Comparison of ENCODE assay signal across 21 cellular contexts in genomic region chr11:108193725-108194124, GRCh38. TPM values are rescaled to one million over a fixed set of nuclear protein-coding genes. Genes with fewer than 3 reads are reported as not detected.
A peak's percentile ranks its signal among the peaks of the same experiment; 100 is the strongest.
DNase-seq lines count a peak whose midpoint lies in the region; ATAC-seq, FAIRE-seq and TF ChIP-seq lines count a peak whose summit lies in the region.
"Had no signal": no experiment of that assay in that cellular context is flagged by ENCODE, and none has a peak within 500 bp of the region (broad histone marks: within the 10 kb centered on the region; RNA-seq: fewer than 3 reads in every experiment).

No MANE protein-coding gene starts in this region.

- H4K20me1 ChIP-seq in HepG2 (ENCODE audit: insufficient read depth, low read length) (no peaks in the 10 kb centered on the region), GM23338 (replicated peaks; ENCODE audit: insufficient read depth) (peaks cover 9% of the 10 kb centered on the region; the same call in 1 of the 2 replicates), neural progenitor cell (ENCODE audit: low read depth) (peaks cover 7% of the 10 kb centered on the region)

- TF ChIP-seq POLR2A in HepG2 (IDR thresholded peaks at IDR 0.05; ENCODE audit: insufficient read depth in 1 of 2, low read depth in 2 of 2, low read length in 2 of 2) (no peak), right lobe of liver (IDR thresholded peaks at IDR 0.05) (no peak)

- peaks cover 7 to 50% of the 10 kb centered on the region in 2 experiments for H3K36me3 ChIP-seq in HepG2 (replicated peaks in 1 of 2; ENCODE audit: control insufficient read depth in 1 of 2, insufficient read depth in 2 of 2, low read length in 2 of 2)
- peaks cover 0 to 27% (median 8%) of the 10 kb centered on the region in 4 donors for H3K36me3 ChIP-seq in right lobe of liver
- peaks cover 12% of the 10 kb centered on the region for H3K36me3 ChIP-seq in GM23338 (ENCODE audit: insufficient read depth)
- H3K36me3 ChIP-seq in naive thymus-derived CD4-positive, alpha-beta T cell (ENCODE audit: control insufficient read depth in 2 of 3, insufficient read depth in 3 of 3, low read length in 3 of 3), result peaks cover 14 to 73% (median 48%) of the 10 kb centered on the region in 3 experiments
- peaks cover 25% of the 10 kb centered on the region for H3K36me3 ChIP-seq in neural progenitor cell

- ATAC-seq in HepG2 (no peak), right lobe of liver (no peak), GM23338 (no peak), GM21390 (IDR thresholded peaks at IDR 0.05; ENCODE audit: unreplicated experiment) (no peak)
- ATAC-seq in naive thymus-derived CD4-positive, alpha-beta T cell, result no peak
- ATAC-seq: CD8-positive, alpha-beta T cell; GM12878; HCT116 had no signal

- H3K4me1 Mint-ChIP-seq in GM23338 (no peaks in the 10 kb centered on the region), neural progenitor cell (no peaks in the 10 kb centered on the region)
- H3K4me1 Mint-ChIP-seq in naive thymus-derived CD4-positive, alpha-beta T cell, result peaks cover 4 to 43% (median 30%) of the 10 kb centered on the region in 7 donors

- H3K4me3 ChIP-seq in HepG2 (replicated peaks in 1 of 3; ENCODE audit: insufficient read depth in 1 of 3, low read depth in 2 of 3, low read length in 3 of 3) (no peak overlapping the region), right lobe of liver (no peak overlapping the region), GM23338 (no peak overlapping the region), neural progenitor cell (no peak overlapping the region)
- no peak overlapping the region for H3K4me3 ChIP-seq in naive thymus-derived CD4-positive, alpha-beta T cell (ENCODE audit: low read length)
- H3K4me3 ChIP-seq: GM12878 had no signal

- H3K4me1 ChIP-seq in HepG2 (ENCODE audit: insufficient read depth, low read length) (peaks cover 11% of the 10 kb centered on the region), right lobe of liver (peaks cover 0 to 9% (median 3%) of the 10 kb centered on the region in 4 donors), GM23338 (ENCODE audit: insufficient read depth) (no peaks in the 10 kb centered on the region), neural progenitor cell (no peaks in the 10 kb centered on the region)
- peaks cover 0 to 15% of the 10 kb centered on the region in 2 donors for H3K4me1 ChIP-seq in naive thymus-derived CD4-positive, alpha-beta T cell (ENCODE audit: control insufficient read depth in 2 of 2, insufficient read depth in 2 of 2, low read length in 2 of 2)

- intact Hi-C loops in HepG2 (cut with micrococcal nuclease; ENCODE audit: unreplicated experiment), result no loop called here
- intact Hi-C loops in right lobe of liver (cut with DNase I), result no loop called here
- intact Hi-C loops in naive thymus-derived CD4-positive, alpha-beta T cell (cut with micrococcal nuclease), result no loop called here

- H3K27ac ChIP-seq in HepG2 (ENCODE audit: extremely low read length, insufficient read depth, low read length) (no peak overlapping the region), right lobe of liver (no peak overlapping the region), GM23338 (ENCODE audit: low read depth) (peak overlapping the region; percentile 45; the same call in 1 of the 2 replicates), neural progenitor cell (no peak overlapping the region)
- H3K27ac ChIP-seq in naive thymus-derived CD4-positive, alpha-beta T cell (ENCODE audit: low read depth, low read length), result no peak overlapping the region
- H3K27ac ChIP-seq: C4-2B, HL-60 had no signal

- H3K27me3 ChIP-seq in HepG2 (ENCODE audit: control insufficient read depth in 1 of 2, insufficient read depth in 2 of 2, low read length in 2 of 2), result no peaks in the 10 kb centered on the region
- no peaks in the 10 kb centered on the region for H3K27me3 ChIP-seq in right lobe of liver
- H3K27me3 ChIP-seq in GM23338 (ENCODE audit: insufficient read depth), result no peaks in the 10 kb centered on the region
- no peaks in the 10 kb centered on the region for H3K27me3 ChIP-seq in naive thymus-derived CD4-positive, alpha-beta T cell (ENCODE audit: control insufficient read depth in 2 of 2, insufficient read depth in 2 of 2, low read length in 2 of 2)
- no peaks in the 10 kb centered on the region for H3K27me3 ChIP-seq in neural progenitor cell

- TF ChIP-seq CTCF in HepG2 (CRISPR knock-in tag; IDR thresholded peaks at IDR 0.05), result no peak
- no peak for TF ChIP-seq CTCF in right lobe of liver (IDR thresholded peaks at IDR 0.05)
- TF ChIP-seq CTCF in GM23338 (conservative IDR thresholded peaks at IDR 0.05; ENCODE audit: low read depth in 2 of 2), result no peak
- TF ChIP-seq CTCF in neural progenitor cell (IDR thresholded peaks at IDR 0.05), result no peak

- H3K4me2 ChIP-seq in HepG2 (ENCODE audit: low read depth, low read length) (no peak overlapping the region), GM23338 (no peak overlapping the region), neural progenitor cell (no peak overlapping the region)

- H3K27me3 Mint-ChIP-seq in GM23338 (ENCODE audit: insufficient read depth, low read depth, poor library complexity) (no peaks in the 10 kb centered on the region), neural progenitor cell (ENCODE audit: insufficient read depth, low read depth) (no peaks in the 10 kb centered on the region)
- H3K27me3 Mint-ChIP-seq in naive thymus-derived CD4-positive, alpha-beta T cell, result no peaks in the 10 kb centered on the region
- H3K27me3 Mint-ChIP-seq: IgD-negative memory B cell had no signal

- in situ Hi-C loops in HepG2 (cut with HindIII; ENCODE audit: extremely low pct_ligation_motif_present, low pct_unique_long_range_greater_than_20kb), result no loop called here

- H3K79me2 ChIP-seq in HepG2 (ENCODE audit: insufficient read depth, low read length) (no peaks in the 10 kb centered on the region), GM23338 (replicated peaks; ENCODE audit: insufficient read depth) (peaks cover 19% of the 10 kb centered on the region), neural progenitor cell (ENCODE audit: low read depth) (peaks cover 28% of the 10 kb centered on the region)

- no peak for TF ChIP-seq RAD21 in HepG2 (CRISPR knock-in tag; IDR thresholded peaks at IDR 0.05)

- BruUV-seq in HepG2 (replicated peaks; lab: Mats Ljungman, UMichigan), result no TSS peak

- H3K9me3 ChIP-seq in HepG2 (ENCODE audit: low read length), result no peaks in the 10 kb centered on the region
- no peaks in the 10 kb centered on the region for H3K9me3 ChIP-seq in right lobe of liver
- no peaks in the 10 kb centered on the region for H3K9me3 ChIP-seq in naive thymus-derived CD4-positive, alpha-beta T cell (ENCODE audit: control insufficient read depth in 2 of 3, low read length in 3 of 3)
- no peaks in the 10 kb centered on the region for H3K9me3 ChIP-seq in neural progenitor cell (ENCODE audit: low read depth)

- no peak for DNase-seq in HepG2 (ENCODE audit: low spot score)
- no peak for DNase-seq in right lobe of liver
- DNase-seq in GM23338 (ENCODE audit: low spot score), result no peak
- no peak for DNase-seq in naive thymus-derived CD4-positive, alpha-beta T cell
- DNase-seq in neural progenitor cell (ENCODE audit: low spot score), result no peak
- DNase-seq: AML-193; Calu3; CD8-positive, alpha-beta T cell; DMS79 treated with DMSO at 0.1 percent for 48 hours; GOT3; H7; HFFc6; KG1 had no signal

- no peak for FAIRE-seq in HepG2 (lab: Jason Lieb, UNC)
- FAIRE-seq: A204.1, GM12878, GM18507 had no signal

- H3K9me3 Mint-ChIP-seq in GM23338 (no peaks in the 10 kb centered on the region), neural progenitor cell (no peaks in the 10 kb centered on the region)
- no peaks in the 10 kb centered on the region for H3K9me3 Mint-ChIP-seq in naive thymus-derived CD4-positive, alpha-beta T cell
- H3K9me3 Mint-ChIP-seq: CD8-positive, alpha-beta T cell; HFFc6; IgD-negative memory B cell had no signal

- TF ChIP-seq EP300 in HepG2 (IDR thresholded peaks at IDR 0.05; ENCODE audit: low read depth in 2 of 2, low read length in 2 of 2) (no peak), HepG2 (CRISPR knock-in tag; IDR thresholded peaks at IDR 0.05; ENCODE audit: borderline replicate concordance) (no peak)

- no peak overlapping the region for H3K4me3 Mint-ChIP-seq in GM23338
- H3K4me3 Mint-ChIP-seq in naive thymus-derived CD4-positive, alpha-beta T cell, result no peak overlapping the region
- no peak overlapping the region for H3K4me3 Mint-ChIP-seq in neural progenitor cell
- H3K4me3 Mint-ChIP-seq: CD8-positive, alpha-beta T cell; HFFc6; IgD-negative memory B cell had no signal

- H3K36me3 Mint-ChIP-seq in GM23338 (ENCODE audit: low read depth) (peaks cover 56% of the 10 kb centered on the region), neural progenitor cell (peaks cover 19% of the 10 kb centered on the region)
- H3K36me3 Mint-ChIP-seq in naive thymus-derived CD4-positive, alpha-beta T cell, result peaks cover 2 to 37% (median 20%) of the 10 kb centered on the region in 5 donors

- CTCF ChIA-PET in HepG2 (lab: Yijun Ruan, JAX; ENCODE audit: low intra/inter-chr PET ratio, low total read pairs), result no interaction called here
- CTCF ChIA-PET in naive thymus-derived CD4-positive, alpha-beta T cell (lab: Charles Lee), result interaction anchor here (0.6 kb wide), 1 partner anchor 144 kb away, joined by 4 read pairs; no protein-coding TSS in a partner anchor

- H2AFZ ChIP-seq in HepG2 (ENCODE audit: low read length), result no peak overlapping the region
- no peak overlapping the region for H2AFZ ChIP-seq in GM23338
- H2AFZ ChIP-seq in neural progenitor cell (replicated peaks), result no peak overlapping the region

- POLR2A ChIA-PET in HepG2 (lab: Yijun Ruan, JAX), result no interaction called here
- POLR2A ChIA-PET in naive thymus-derived CD4-positive, alpha-beta T cell (lab: Charles Lee), result interaction anchor here (0.6 kb wide), 1 partner anchor 136 kb away, joined by 3 read pairs; no protein-coding TSS in a partner anchor

- no peak overlapping the region for H3K9ac ChIP-seq in HepG2 (ENCODE audit: insufficient read depth, low read depth, low read length)
- no peak overlapping the region for H3K9ac ChIP-seq in neural progenitor cell

- H3F3A ChIP-seq in GM23338 (replicated peaks; ENCODE audit: low read depth) (no peaks in the 10 kb centered on the region), neural progenitor cell (ENCODE audit: low read depth) (no peaks in the 10 kb centered on the region)

- H3K9me2 ChIP-seq in GM23338 (ENCODE audit: insufficient read depth), result no peaks in the 10 kb centered on the region

- no peak overlapping the region for H3K27ac Mint-ChIP-seq in GM23338
- H3K27ac Mint-ChIP-seq in naive thymus-derived CD4-positive, alpha-beta T cell, result peak overlapping the region in 6 of 9 donors; percentile 18 to 84 (median 34)
- H3K27ac Mint-ChIP-seq in neural progenitor cell, result no peak overlapping the region
- H3K27ac Mint-ChIP-seq: CD8-positive, alpha-beta T cell; HFFc6; IgD-negative memory B cell had no signal

RNA-seq across cellular contexts. Expression of gene NPAT, which starts 28.7 kb away (rescaled TPM):
- total RNA-seq in HepG2 (2016; rRNA removed; fragmentation: Illumina TruSeq; extraction: Trizol) (11.2 and 16.8 TPM in 2 replicates), right lobe of liver (1 to 10 TPM; 4.8 to 7.8 (median 5.9) TPM), neural progenitor cell (ENCODE audit: low replicate concordance) (20.8 and 39.2 TPM in 2 replicates)
- total RNA-seq in HepG2 (2016; cell fraction: cytosol; rRNA removed; fragmentation: Illumina TruSeq; extraction: Trizol; ENCODE audit: low read depth), result 3.0 and 3.6 TPM in 2 replicates
- 11.0 and 16.0 TPM in 2 replicates for total RNA-seq in HepG2 (2016; cell fraction: insoluble cytoplasmic fraction; rRNA removed; fragmentation: Illumina TruSeq; extraction: Trizol)
- total RNA-seq in HepG2 (2016; cell fraction: membrane; rRNA removed; fragmentation: Illumina TruSeq; extraction: Trizol), result 5.2 and 6.0 TPM in 2 replicates
- total RNA-seq in HepG2 (2016; cell fraction: nucleus; rRNA removed; fragmentation: Illumina TruSeq; extraction: Trizol), result 14.8 and 18.0 TPM in 2 replicates
- polyA plus RNA-seq in HepG2 (2011; rRNA removed) (3.5 and 4.4 TPM in 2 replicates), GM23338 (2016; fragmentation: Nextera tagmentation; extraction: Ambion mirVana) (11.8 and 24.2 TPM in 2 replicates)
- 1.6 and 2.5 TPM in 2 replicates for polyA plus RNA-seq in HepG2 (2011; cell fraction: cytosol; rRNA removed)
- polyA plus RNA-seq in HepG2 (2011; cell fraction: nucleus; rRNA removed), result 4.4 and 4.5 TPM in 2 replicates
- 3.2 and 4.8 TPM in 2 replicates for polyA plus RNA-seq in HepG2 (2012)
- polyA plus RNA-seq in HepG2 (2016; cell fraction: cytosol; fragmentation: Illumina TruSeq; extraction: Trizol; ENCODE audit: low read depth), result 0.24 and 0.34 TPM in 2 replicates
- polyA plus RNA-seq in HepG2 (2016; cell fraction: insoluble cytoplasmic fraction; fragmentation: Illumina TruSeq; extraction: Trizol; ENCODE audit: low read depth), result 10.1 TPM in 2 replicates
- polyA plus RNA-seq in HepG2 (2016; cell fraction: membrane; fragmentation: Illumina TruSeq; extraction: Trizol; ENCODE audit: low read depth), result 0.60 and 0.72 TPM in 2 replicates
- polyA plus RNA-seq in HepG2 (2016; cell fraction: nucleus; fragmentation: Illumina TruSeq; extraction: Trizol; ENCODE audit: insufficient read depth, low read depth), result 13.1 and 17.1 TPM in 2 replicates
- polyA minus RNA-seq in HepG2 (2011; rRNA and poly(A)+ RNA removed; ENCODE audit: low replicate concordance), result 10.1 and 20.2 TPM in 2 replicates
- polyA minus RNA-seq in HepG2 (2011; cell fraction: cytosol; rRNA and poly(A)+ RNA removed), result 6.4 and 7.4 TPM in 2 replicates
- 26.0 and 33.7 TPM in 2 replicates for polyA minus RNA-seq in HepG2 (2011; cell fraction: nucleus; rRNA and poly(A)+ RNA removed)
- 23.5 and 25.1 TPM in 2 replicates for total RNA-seq in GM23338 (2014; rRNA removed; shearing (Covaris generic))
- total RNA-seq in naive thymus-derived CD4-positive, alpha-beta T cell, result 10 to 100 TPM; 38.4 to 89.2 (median 45.9) TPM
- 10 to 100 TPM; 45.6 to 67.0 TPM for polyA plus RNA-seq in naive thymus-derived CD4-positive, alpha-beta T cell

RNA-seq across cellular contexts. Expression of gene ATM, which starts 29.1 kb away (rescaled TPM):
- total RNA-seq in HepG2 (2016; rRNA removed; fragmentation: Illumina TruSeq; extraction: Trizol), result 61.1 and 71.6 TPM in 2 replicates
- total RNA-seq in HepG2 (2016; cell fraction: cytosol; rRNA removed; fragmentation: Illumina TruSeq; extraction: Trizol; ENCODE audit: low read depth), result 43.6 and 66.5 TPM in 2 replicates
- total RNA-seq in HepG2 (2016; cell fraction: insoluble cytoplasmic fraction; rRNA removed; fragmentation: Illumina TruSeq; extraction: Trizol), result 64.7 and 69.5 TPM in 2 replicates
- 41.9 and 47.7 TPM in 2 replicates for total RNA-seq in HepG2 (2016; cell fraction: membrane; rRNA removed; fragmentation: Illumina TruSeq; extraction: Trizol)
- total RNA-seq in HepG2 (2016; cell fraction: nucleus; rRNA removed; fragmentation: Illumina TruSeq; extraction: Trizol), result 142 and 164 TPM in 2 replicates
- 39.5 and 40.0 TPM in 2 replicates for polyA plus RNA-seq in HepG2 (2011; rRNA removed)
- polyA plus RNA-seq in HepG2 (2011; cell fraction: cytosol; rRNA removed), result 11.0 and 21.3 TPM in 2 replicates
- 67.8 and 83.9 TPM in 2 replicates for polyA plus RNA-seq in HepG2 (2011; cell fraction: nucleus; rRNA removed)
- 24.1 and 34.9 TPM in 2 replicates for polyA plus RNA-seq in HepG2 (2012)
- polyA plus RNA-seq in HepG2 (2016; cell fraction: cytosol; fragmentation: Illumina TruSeq; extraction: Trizol; ENCODE audit: low read depth), result 2.1 and 2.6 TPM in 2 replicates
- polyA plus RNA-seq in HepG2 (2016; cell fraction: insoluble cytoplasmic fraction; fragmentation: Illumina TruSeq; extraction: Trizol; ENCODE audit: low read depth), result 35.5 and 37.3 TPM in 2 replicates
- 4.3 and 5.2 TPM in 2 replicates for polyA plus RNA-seq in HepG2 (2016; cell fraction: membrane; fragmentation: Illumina TruSeq; extraction: Trizol; ENCODE audit: low read depth)
- 118 and 119 TPM in 2 replicates for polyA plus RNA-seq in HepG2 (2016; cell fraction: nucleus; fragmentation: Illumina TruSeq; extraction: Trizol; ENCODE audit: insufficient read depth, low read depth)
- polyA minus RNA-seq in HepG2 (2011; rRNA and poly(A)+ RNA removed; ENCODE audit: low replicate concordance), result 51.6 and 65.8 TPM in 2 replicates
- 24.1 and 39.3 TPM in 2 replicates for polyA minus RNA-seq in HepG2 (2011; cell fraction: cytosol; rRNA and poly(A)+ RNA removed)
- polyA minus RNA-seq in HepG2 (2011; cell fraction: nucleus; rRNA and poly(A)+ RNA removed), result 500 and 521 TPM in 2 replicates
- 10 to 100 TPM; 24.9 to 47.1 (median 32.4) TPM for total RNA-seq in right lobe of liver
- 44.2 and 59.3 TPM in 2 replicates for total RNA-seq in GM23338 (2014; rRNA removed; shearing (Covaris generic))
- polyA plus RNA-seq in GM23338 (2016; fragmentation: Nextera tagmentation; extraction: Ambion mirVana), result 23.2 and 27.6 TPM in 2 replicates
- 100 to 1,000 TPM; 183 to 879 (median 440) TPM for total RNA-seq in naive thymus-derived CD4-positive, alpha-beta T cell
- polyA plus RNA-seq in naive thymus-derived CD4-positive, alpha-beta T cell, result 100 to 1,000 TPM in 1 of 2 donors, 10 to 100 TPM in 1; 84.7 to 161 TPM
- total RNA-seq in neural progenitor cell (ENCODE audit: low replicate concordance), result 66.5 and 105 TPM in 2 replicates

Comparison
In these comparisons a context has a peak if more than half of its experiments do, and no peak if none do; other contexts are left out.
1. H3K27ac Mint-ChIP-seq: peak in naive thymus-derived CD4-positive, alpha-beta T cell (6 of 9); none in GM23338 (single experiment) and neural progenitor cell (single experiment).